ENCODE assay signal across 18 cellular contexts in the genomic region with DNA sequence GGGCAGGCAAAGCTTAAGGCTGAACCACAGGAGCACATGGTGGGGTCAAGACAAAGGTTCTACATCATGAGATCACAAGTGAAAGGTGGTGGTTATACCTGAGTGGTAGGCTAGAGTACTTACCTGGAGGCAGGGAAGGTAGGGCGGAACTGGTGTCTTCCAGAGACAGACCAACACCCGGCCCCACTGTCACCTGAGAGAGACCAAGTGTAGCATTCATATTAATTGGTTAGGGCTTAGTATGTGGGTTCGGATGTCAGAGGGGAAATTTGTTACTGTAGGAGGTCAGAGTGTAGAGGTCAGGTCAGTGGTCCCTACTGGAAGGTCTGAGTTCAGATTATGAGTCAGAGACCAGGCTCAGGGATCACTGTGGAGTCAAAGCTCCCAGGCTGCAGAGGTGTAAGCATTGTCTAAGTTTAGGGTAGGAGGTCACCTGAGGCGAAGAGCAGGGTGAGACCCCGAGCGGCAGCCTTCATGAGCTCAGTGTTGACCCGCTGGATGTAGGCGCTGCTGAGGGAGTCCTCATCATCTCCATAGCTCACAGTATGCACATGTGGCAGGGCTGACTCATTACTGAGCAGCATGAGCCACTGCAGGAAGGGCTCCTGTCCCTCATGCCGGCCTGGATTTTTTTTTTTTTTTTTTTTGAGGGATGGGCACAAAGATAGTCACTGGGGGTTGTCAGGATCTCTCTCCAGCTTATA. TPM values are rescaled to one million over a fixed set of nuclear protein-coding genes. Genes with fewer than 3 reads are reported as not detected.
A peak's percentile ranks its signal among the peaks of the same experiment; 100 is the strongest.
DNase-seq lines count a peak whose midpoint lies in the region; ATAC-seq and TF ChIP-seq lines count a peak whose summit lies in the region.
"Had no signal": no experiment of that assay in that cellular context is flagged by ENCODE, and none has a peak within 500 bp of the region (broad histone marks: within the 10 kb centered on the region; RNA-seq: fewer than 3 reads in every experiment).

No MANE protein-coding gene starts in this region.

- no peak for TF ChIP-seq CTCF in IMR-90 (conservative IDR thresholded peaks at IDR 0.05; ENCODE audit: low read depth, low read length)
- TF ChIP-seq CTCF in choroid plexus epithelial cell (conservative IDR thresholded peaks at IDR 0.05; ENCODE audit: low read depth, low read length) = no peak

- no peak overlapping the region for H3K4me2 ChIP-seq in IMR-90 (ENCODE audit: low read depth, low read length)
- H3K4me2 ChIP-seq: PC-9 had no signal

- ATAC-seq in IMR-90 (ENCODE audit: low read depth) (no peak), HG02571 (IDR thresholded peaks at IDR 0.05; ENCODE audit: unreplicated experiment) (no peak), HG02970 (IDR thresholded peaks at IDR 0.05; ENCODE audit: low FRiP score, unreplicated experiment) (no peak), HG03175 (IDR thresholded peaks at IDR 0.05; ENCODE audit: unreplicated experiment) (no peak)
- no peak for ATAC-seq in natural killer cell treated with Interleukin-12 subunit alpha and Interleukin-12 subunit beta and Interleukin-15 and Interleukin-18, amount 100 ng/mL, for 72 hours
- ATAC-seq: esophagus mucosa, right lobe of liver had no signal

- TF ChIP-seq POLR2A in IMR-90 (IDR thresholded peaks at IDR 0.05; ENCODE audit: low read depth, low read length) = no peak

- no peak overlapping the region for H3K9ac ChIP-seq in IMR-90 (ENCODE audit: low read depth, low read length)

- peak overlapping the region; percentile 30; the same call in 1 of the 2 replicates for H2AK5ac ChIP-seq in IMR-90 (ENCODE audit: low read depth, low read length)

- H3K9me3 ChIP-seq in CD4-positive, alpha-beta memory T cell (ENCODE audit: control insufficient read depth in 1 of 2, low read length in 2 of 2) = no peaks in the 10 kb centered on the region
- no peaks in the 10 kb centered on the region for H3K9me3 ChIP-seq in IMR-90 (ENCODE audit: control insufficient read depth, insufficient read depth, low read length)
- H3K9me3 ChIP-seq: right lobe of liver, testis had no signal

- no peak overlapping the region for H2AFZ ChIP-seq in IMR-90 (replicated peaks; ENCODE audit: low read length, poor library complexity)
- H2AFZ ChIP-seq: PC-9 had no signal

- H3K27ac Mint-ChIP-seq in CD4-positive, alpha-beta memory T cell = peak overlapping the region in 4 of 7 donors; percentile 8 to 81 (median 58)
- peak overlapping the region; percentile 3 to 58 for H3K27ac Mint-ChIP-seq in natural killer cell treated with Interleukin-12 subunit alpha and Interleukin-12 subunit beta and Interleukin-15 and Interleukin-18, amount 100 ng/mL, for 72 hours

- 96% methylated on average over 7 of the region's 9 CpGs; no CpG with 5 or more reads in 1 of the 2 experiments for WGBS in IMR-90 (ENCODE audit: extremely low coverage in 2 of 2, insufficient read length in 1 of 2), 2 experiments

- no peak for TF ChIP-seq RAD21 in IMR-90 (IDR thresholded peaks at IDR 0.05; ENCODE audit: low read length)

- POLR2A ChIA-PET in CD4-positive, alpha-beta memory T cell (lab: Charles Lee; ENCODE audit: partially characterized antibody) = interaction anchor here (0.6 to 5.2 kb wide), 6 partner anchors 9 to 150 kb away, joined by 3 to 132 read pairs (median 4); partner anchors contain the start of genes ILK, MRPL17 and RRP8
- POLR2A ChIA-PET in IMR-90 (lab: Charles Lee; ENCODE audit: unreplicated experiment) = no interaction called here

- H3K56ac ChIP-seq in IMR-90 (ENCODE audit: extremely low read depth, insufficient read depth, low read length) = no peak overlapping the region

- no peak overlapping the region for H3K23ac ChIP-seq in IMR-90 (ENCODE audit: low read depth, low read length)

- dilution Hi-C loops in IMR-90 (cut with HindIII; ENCODE audit: low sequenced_read_pairs, unreplicated experiment) = no loop called here

- in situ Hi-C loops in IMR-90 (cut with MboI; ENCODE audit: low sequenced_read_pairs) = loop anchor here (5.0 kb wide), 1 partner anchor 66 kb away; the partner anchor contains the start of gene MRPL17

- H3K18ac ChIP-seq in IMR-90 (ENCODE audit: low read depth, low read length) = no peak overlapping the region

- no peak overlapping the region for H2BK20ac ChIP-seq in IMR-90 (ENCODE audit: low read depth, low read length)

- H3K4me1 ChIP-seq in CD4-positive, alpha-beta memory T cell (ENCODE audit: insufficient read depth, low read length) = peaks cover 46% of the 10 kb centered on the region
- peaks cover 14% of the 10 kb centered on the region for H3K4me1 ChIP-seq in IMR-90 (ENCODE audit: control insufficient read depth, insufficient read depth, low read length)

- H3K4me3 ChIP-seq in CD4-positive, alpha-beta memory T cell (ENCODE audit: low read length in 2 of 2) = no peak overlapping the region
- H3K4me3 ChIP-seq in IMR-90 (ENCODE audit: insufficient read depth, low read depth, low read length) (no peak overlapping the region), choroid plexus epithelial cell (ENCODE audit: low read depth, low read length) (no peak overlapping the region)
- H3K4me3 ChIP-seq: coronary artery, PC-9, right lobe of liver, testis had no signal

- no peak overlapping the region for H2AK9ac ChIP-seq in IMR-90 (replicated peaks; ENCODE audit: low read depth, low read length, poor library complexity)

- peaks cover 6 to 17% (median 13%) of the 10 kb centered on the region in 4 donors for H3K4me1 Mint-ChIP-seq in CD4-positive, alpha-beta memory T cell
- peaks cover 19 to 20% of the 10 kb centered on the region in 2 donors for H3K4me1 Mint-ChIP-seq in natural killer cell treated with Interleukin-12 subunit alpha and Interleukin-12 subunit beta and Interleukin-15 and Interleukin-18, amount 100 ng/mL, for 72 hours (ENCODE audit: low read depth in 2 of 2)

- H2BK15ac ChIP-seq in IMR-90 (ENCODE audit: low read depth, low read length) = no peak overlapping the region

- H2BK120ac ChIP-seq in IMR-90 (ENCODE audit: low read depth, low read length) = no peak overlapping the region

- H4K91ac ChIP-seq in IMR-90 (ENCODE audit: insufficient read depth, low read depth, low read length) = no peak overlapping the region; the same call in 1 of the 2 replicates

- peaks cover 12% of the 10 kb centered on the region for H4K20me1 ChIP-seq in IMR-90 (ENCODE audit: insufficient read depth, low read length)

- 0 out of 4 replicates have a peak overlapping the region, but pooled peaks of 1 of the 2 experiments have one; percentile 19 for H4K8ac ChIP-seq in IMR-90 (ENCODE audit: low read depth in 2 of 2, low read length in 2 of 2)

- H3K27ac ChIP-seq in CD4-positive, alpha-beta memory T cell (ENCODE audit: low read depth, low read length) = no peak overlapping the region
- H3K27ac ChIP-seq in IMR-90 (ENCODE audit: insufficient read depth, low read length) = no peak overlapping the region
- H3K27ac ChIP-seq: coronary artery, PC-9, right lobe of liver, testis had no signal

- H3K9me1 ChIP-seq in IMR-90 (ENCODE audit: insufficient read depth, low read length) = peaks cover 19% of the 10 kb centered on the region

- no peaks in the 10 kb centered on the region for H3K27me3 ChIP-seq in CD4-positive, alpha-beta memory T cell (ENCODE audit: insufficient read depth, low read length)
- no peaks in the 10 kb centered on the region for H3K27me3 ChIP-seq in IMR-90 (ENCODE audit: control insufficient read depth, insufficient read depth, low read length)
- H3K27me3 ChIP-seq: right lobe of liver, testis had no signal

- CTCF ChIA-PET in CD4-positive, alpha-beta memory T cell (lab: Charles Lee; ENCODE audit: partially characterized antibody) = interaction anchor here (0.9 to 4.6 kb wide), 6 partner anchors 12 to 68 kb away, joined by 3 to 72 read pairs (median 20); partner anchors contain the start of genes ILK, MRPL17 and RRP8
- CTCF ChIA-PET in IMR-90 (lab: Yijun Ruan, JAX) = interaction anchor here (0.8 kb wide), 1 partner anchor 12 kb away, joined by 3 read pairs; no protein-coding TSS in a partner anchor

- no TSS peak for BruUV-seq in IMR-90 (replicated peaks; lab: Mats Ljungman, UMichigan)

- H3K9me3 Mint-ChIP-seq in CD4-positive, alpha-beta memory T cell = no peaks in the 10 kb centered on the region
- H3K9me3 Mint-ChIP-seq in natural killer cell treated with Interleukin-12 subunit alpha and Interleukin-12 subunit beta and Interleukin-15 and Interleukin-18, amount 100 ng/mL, for 72 hours = no peaks in the 10 kb centered on the region

- DNase-seq in CD4-positive, alpha-beta memory T cell = no peak
- peak; percentile 63 for DNase-seq in IMR-90
- DNase-seq in choroid plexus epithelial cell (ENCODE audit: low read depth) = peak; percentile 55
- DNase-seq in natural killer cell treated with Interleukin-12 subunit alpha and Interleukin-12 subunit beta and Interleukin-15 and Interleukin-18, amount 100 ng/mL, for 72 hours (ENCODE audit: low spot score) = peak; percentile 23
- no peak for DNase-seq in GM19238 (ENCODE audit: insufficient read length, low spot score)
- DNase-seq: activated gamma-delta T cell; aorta; mammary epithelial cell; NCI-H69; PC-9; right lobe of liver; stimulated activated CD4-positive, alpha-beta T cell treated with anti-CD3 and anti-CD28 coated beads, Interleukin-1b, Interleukin-23, amount 100 ng/mL, for 48 hours; testis had no signal

- peak overlapping the region in 2 of 8 donors; percentile 3 to 18 for H3K4me3 Mint-ChIP-seq in CD4-positive, alpha-beta memory T cell
- H3K4me3 Mint-ChIP-seq in natural killer cell treated with Interleukin-12 subunit alpha and Interleukin-12 subunit beta and Interleukin-15 and Interleukin-18, amount 100 ng/mL, for 72 hours = no peak overlapping the region

- H3K4ac ChIP-seq in IMR-90 (ENCODE audit: low read depth, low read length) = peak overlapping the region; percentile 38; the same call in 1 of the 2 replicates

- no peak overlapping the region for H2BK5ac ChIP-seq in IMR-90 (ENCODE audit: low read depth, low read length, poor library complexity, severe bottlenecking)

- intact Hi-C loops in CD4-positive, alpha-beta memory T cell (cut with micrococcal nuclease) = loop anchor here (10.0 kb wide), 1 partner anchor 201 kb away; the partner anchor contains the start of gene APBB1
- intact Hi-C loops in IMR-90 (cut with micrococcal nuclease) = loop anchor here (5.0 kb wide), 1 partner anchor 141 kb away; no protein-coding TSS in a partner anchor

- peaks cover 12 to 64% of the 10 kb centered on the region in 2 experiments for H3K79me1 ChIP-seq in IMR-90 (ENCODE audit: low read depth in 1 of 2, low read length in 2 of 2)

- no peaks in the 10 kb centered on the region for H3K27me3 Mint-ChIP-seq in CD4-positive, alpha-beta memory T cell
- no peaks in the 10 kb centered on the region for H3K27me3 Mint-ChIP-seq in natural killer cell treated with Interleukin-12 subunit alpha and Interleukin-12 subunit beta and Interleukin-15 and Interleukin-18, amount 100 ng/mL, for 72 hours

- H3K36me3 Mint-ChIP-seq in CD4-positive, alpha-beta memory T cell = peaks cover 9 to 16% of the 10 kb centered on the region in 2 donors
- peaks cover 10% of the 10 kb centered on the region for H3K36me3 Mint-ChIP-seq in natural killer cell treated with Interleukin-12 subunit alpha and Interleukin-12 subunit beta and Interleukin-15 and Interleukin-18, amount 100 ng/mL, for 72 hours

- H4K5ac ChIP-seq in IMR-90 (ENCODE audit: low read depth, low read length) = no peak overlapping the region

- H3K36me3 ChIP-seq in CD4-positive, alpha-beta memory T cell (ENCODE audit: insufficient read depth, low read length) = peaks cover 14% of the 10 kb centered on the region
- peaks cover 29% of the 10 kb centered on the region for H3K36me3 ChIP-seq in IMR-90 (ENCODE audit: control insufficient read depth, insufficient read depth, low read length)

- no peak overlapping the region for H3K14ac ChIP-seq in IMR-90 (replicated peaks; ENCODE audit: low read depth, low read length)

RNA-seq across cellular contexts. Expression of gene TPP1, which starts 3.2 kb away (rescaled TPM):
- 100 to 1,000 TPM; 194 to 198 TPM for total RNA-seq in CD4-positive, alpha-beta memory T cell
- polyA plus RNA-seq in CD4-positive, alpha-beta memory T cell = 100 to 1,000 TPM; 103 to 144 TPM
- 16.7 and 33.5 TPM in 2 replicates for total RNA-seq in IMR-90 (2012; rRNA removed)
- polyA plus RNA-seq in IMR-90 (2012; rRNA removed) = 66.2 and 108 TPM in 2 replicates
- 41.8 and 75.0 TPM in 2 replicates for polyA plus RNA-seq in IMR-90 (2012; cell fraction: cytosol; rRNA removed)
- polyA plus RNA-seq in IMR-90 (2012; cell fraction: nucleus; rRNA removed; ENCODE audit: low replicate concordance) = 76.6 and 101 TPM in 2 replicates
- total RNA-seq in natural killer cell treated with Interleukin-12 subunit alpha and Interleukin-12 subunit beta and Interleukin-15 and Interleukin-18, amount 100 ng/mL, for 72 hours = 10 to 100 TPM; 48.6 to 92.4 TPM

RNA-seq across cellular contexts. Expression of gene TAF10, which starts 4.0 kb away (rescaled TPM):
- total RNA-seq in CD4-positive, alpha-beta memory T cell = 100 to 1,000 TPM; 116 to 120 TPM
- polyA plus RNA-seq in CD4-positive, alpha-beta memory T cell = 100 to 1,000 TPM; 171 to 367 TPM
- 18.6 and 24.4 TPM in 2 replicates for total RNA-seq in IMR-90 (2012; rRNA removed)
- 132 and 180 TPM in 2 replicates for polyA plus RNA-seq in IMR-90 (2012; rRNA removed)
- 73.3 and 76.1 TPM in 2 replicates for polyA plus RNA-seq in IMR-90 (2012; cell fraction: cytosol; rRNA removed)
- 71.9 and 78.4 TPM in 2 replicates for polyA plus RNA-seq in IMR-90 (2012; cell fraction: nucleus; rRNA removed; ENCODE audit: low replicate concordance)
- total RNA-seq in natural killer cell treated with Interleukin-12 subunit alpha and Interleukin-12 subunit beta and Interleukin-15 and Interleukin-18, amount 100 ng/mL, for 72 hours = 100 to 1,000 TPM; 118 to 152 TPM

RNA-seq across cellular contexts. Expression of gene ILK, which starts 12.5 kb away (rescaled TPM):
- 100 to 1,000 TPM; 131 to 132 TPM for total RNA-seq in CD4-positive, alpha-beta memory T cell
- 100 to 1,000 TPM; 121 to 129 TPM for polyA plus RNA-seq in CD4-positive, alpha-beta memory T cell
- 272 and 339 TPM in 2 replicates for total RNA-seq in IMR-90 (2012; rRNA removed)
- polyA plus RNA-seq in IMR-90 (2012; rRNA removed) = 367 and 389 TPM in 2 replicates
- 266 and 365 TPM in 2 replicates for polyA plus RNA-seq in IMR-90 (2012; cell fraction: cytosol; rRNA removed)
- 346 and 590 TPM in 2 replicates for polyA plus RNA-seq in IMR-90 (2012; cell fraction: nucleus; rRNA removed; ENCODE audit: low replicate concordance)
- total RNA-seq in natural killer cell treated with Interleukin-12 subunit alpha and Interleukin-12 subunit beta and Interleukin-15 and Interleukin-18, amount 100 ng/mL, for 72 hours = 100 to 1,000 TPM in 1 of 2 donors, 10 to 100 TPM in 1; 91.8 to 142 TPM

RNA-seq across cellular contexts. Expression of gene RRP8, which starts 12.6 kb away (rescaled TPM):
- 10 to 100 TPM; 29.9 to 36.0 TPM for total RNA-seq in CD4-positive, alpha-beta memory T cell
- polyA plus RNA-seq in CD4-positive, alpha-beta memory T cell = 10 to 100 TPM; 19.5 to 28.4 TPM
- total RNA-seq in IMR-90 (2012; rRNA removed) = 11.1 and 11.5 TPM in 2 replicates
- 9.0 and 10.8 TPM in 2 replicates for polyA plus RNA-seq in IMR-90 (2012; rRNA removed)
- 2.5 and 3.4 TPM in 2 replicates for polyA plus RNA-seq in IMR-90 (2012; cell fraction: cytosol; rRNA removed)
- 6.7 and 14.2 TPM in 2 replicates for polyA plus RNA-seq in IMR-90 (2012; cell fraction: nucleus; rRNA removed; ENCODE audit: low replicate concordance)
- total RNA-seq in natural killer cell treated with Interleukin-12 subunit alpha and Interleukin-12 subunit beta and Interleukin-15 and Interleukin-18, amount 100 ng/mL, for 72 hours = 10 to 100 TPM; 33.8 to 42.0 TPM

RNA-seq across cellular contexts. Expression of gene DCHS1, which starts 39.6 kb away (rescaled TPM):
- total RNA-seq in CD4-positive, alpha-beta memory T cell = 1 to 10 TPM; 6.4 to 6.7 TPM
- polyA plus RNA-seq in CD4-positive, alpha-beta memory T cell = 1 to 10 TPM in 1 of 2 donors, under 1 TPM in 1; 0.47 to 2.5 TPM
- total RNA-seq in IMR-90 (2012; rRNA removed) = 1.4 and 1.7 TPM in 2 replicates
- 3.3 and 3.8 TPM in 2 replicates for polyA plus RNA-seq in IMR-90 (2012; rRNA removed)
- polyA plus RNA-seq in IMR-90 (2012; cell fraction: cytosol; rRNA removed) = 2.0 and 3.8 TPM in 2 replicates
- 6.7 and 13.0 TPM in 2 replicates for polyA plus RNA-seq in IMR-90 (2012; cell fraction: nucleus; rRNA removed; ENCODE audit: low replicate concordance)
- total RNA-seq in natural killer cell treated with Interleukin-12 subunit alpha and Interleukin-12 subunit beta and Interleukin-15 and Interleukin-18, amount 100 ng/mL, for 72 hours = 1 to 10 TPM in 1 of 2 donors, under 1 TPM in 1; 0.73 to 1.6 TPM

Comparison
In these comparisons a context has a peak if more than half of its experiments do, and no peak if none do; other contexts are left out.
1. DNase-seq: peak in IMR-90 (single experiment), choroid plexus epithelial cell (single experiment) and natural killer cell treated with Interleukin-12 subunit alpha and Interleukin-12 subunit beta and Interleukin-15 and Interleukin-18, amount 100 ng/mL, for 72 hours (single experiment); none in CD4-positive, alpha-beta memory T cell (0 of 5) and GM19238 (single experiment).